ENCODE assay signal across 29 cellular contexts in the genomic region with DNA sequence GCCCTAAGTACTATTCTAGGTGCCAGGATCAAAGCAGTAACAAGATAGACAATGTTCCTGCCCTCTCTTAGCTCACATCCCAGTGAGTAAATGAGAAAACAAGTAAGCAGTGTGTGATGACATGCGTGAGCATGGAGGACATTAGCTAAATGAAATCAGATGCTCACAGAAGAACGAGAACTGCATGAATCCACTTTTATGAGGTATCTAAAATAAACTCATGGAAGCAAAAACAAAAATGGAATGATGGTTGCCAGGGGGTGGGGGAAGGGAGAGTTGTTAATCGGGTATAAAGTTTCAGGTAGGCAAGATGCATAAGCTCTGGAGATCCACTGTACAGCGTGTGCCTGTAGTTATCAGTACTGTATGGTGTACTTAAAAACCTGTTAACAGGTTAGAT.
"Had no signal": no experiment of that assay in that cellular context is flagged by ENCODE, and none has a peak within 500 bp of the region (broad histone marks: within the 10 kb centered on the region; RNA-seq: fewer than 3 reads in every experiment).

No MANE protein-coding gene starts in this region.

- H2AFZ ChIP-seq: hepatocyte had no signal

- DNase-seq: activated CD4-positive, alpha-beta memory T cell treated with anti-CD3 and anti-CD28 coated beads, Interleukin-2, amount 10 ng/mL, durations not matched to agents 7 days and 5 days; activated CD4-positive, alpha-beta T cell treated with anti-CD3 and anti-CD28 coated beads for 36 hours; activated CD4-positive, alpha-beta T cell treated with anti-CD3 and anti-CD28 coated beads, Interleukin-2, amount 10 ng/mL, durations not matched to agents 7 days and 5 days; activated CD4-positive, alpha-beta T cell treated with anti-CD3 and anti-CD28 coated beads, Interleukin-2, amount 50 U/mL, for 4 hours; activated CD4-positive, CD25-positive, alpha-beta regulatory T cell; activated CD4-positive, CD25-positive, alpha-beta regulatory T cell treated with anti-CD3 and anti-CD28 coated beads, Interleukin-2, amount 50 U/mL, for 72 hours; activated CD8-positive, alpha-beta memory T cell treated with anti-CD3 and anti-CD28 coated beads, Interleukin-2, amount 50 U/mL, for 48 hours; activated gamma-delta T cell; activated naive CD4-positive, alpha-beta T cell; activated naive CD4-positive, alpha-beta T cell treated with anti-CD3 and anti-CD28 coated beads, Interleukin-2, amount 10 ng/mL, durations not matched to agents 7 days and 5 days; activated naive CD8-positive, alpha-beta T cell treated with anti-CD3 and anti-CD28 coated beads, Interleukin-2, amount 10 ng/mL, durations not matched to agents 7 days and 5 days; activated T-cell treated with anti-CD3 and anti-CD28 coated beads for 4 hours; activated T-cell treated with anti-CD3 and anti-CD28 coated beads, Interleukin-2, amount 50 U/mL, for 24 hours; activated T-cell treated with anti-CD3 and anti-CD28 coated beads, Interleukin-2, amount 50 U/mL, for 72 hours; cortex of kidney; dermis blood vessel endothelial cell; effector CD4-positive, alpha-beta T cell; effector memory CD8-positive, alpha-beta T cell; erythroblast; foreskin melanocyte; heart right ventricle; T-helper 17 cell; T1000 had no signal

- H3K27ac ChIP-seq: ascending aorta, breast epithelium, cardiac muscle cell, esophagus muscularis mucosa, gastroesophageal sphincter, heart right ventricle had no signal

- H3K4me2 ChIP-seq: hepatocyte had no signal

- H3K36me3 ChIP-seq: ascending aorta, breast epithelium, cardiac muscle cell, esophagus muscularis mucosa, gastroesophageal sphincter, heart right ventricle had no signal

- H3K4me1 ChIP-seq: ascending aorta, breast epithelium, esophagus muscularis mucosa, gastroesophageal sphincter had no signal

- H3K9me3 ChIP-seq: ascending aorta, breast epithelium, esophagus muscularis mucosa, gastroesophageal sphincter, heart right ventricle had no signal

- H3K4me3 ChIP-seq: ascending aorta, breast epithelium, cardiac muscle cell, esophagus muscularis mucosa, gastroesophageal sphincter, heart right ventricle, hepatocyte had no signal

- H3K27me3 ChIP-seq: ascending aorta, breast epithelium, cardiac muscle cell, esophagus muscularis mucosa, gastroesophageal sphincter, heart right ventricle, hepatocyte had no signal

- H3K79me2 ChIP-seq: hepatocyte had no signal
